In the genomic region with DNA sequence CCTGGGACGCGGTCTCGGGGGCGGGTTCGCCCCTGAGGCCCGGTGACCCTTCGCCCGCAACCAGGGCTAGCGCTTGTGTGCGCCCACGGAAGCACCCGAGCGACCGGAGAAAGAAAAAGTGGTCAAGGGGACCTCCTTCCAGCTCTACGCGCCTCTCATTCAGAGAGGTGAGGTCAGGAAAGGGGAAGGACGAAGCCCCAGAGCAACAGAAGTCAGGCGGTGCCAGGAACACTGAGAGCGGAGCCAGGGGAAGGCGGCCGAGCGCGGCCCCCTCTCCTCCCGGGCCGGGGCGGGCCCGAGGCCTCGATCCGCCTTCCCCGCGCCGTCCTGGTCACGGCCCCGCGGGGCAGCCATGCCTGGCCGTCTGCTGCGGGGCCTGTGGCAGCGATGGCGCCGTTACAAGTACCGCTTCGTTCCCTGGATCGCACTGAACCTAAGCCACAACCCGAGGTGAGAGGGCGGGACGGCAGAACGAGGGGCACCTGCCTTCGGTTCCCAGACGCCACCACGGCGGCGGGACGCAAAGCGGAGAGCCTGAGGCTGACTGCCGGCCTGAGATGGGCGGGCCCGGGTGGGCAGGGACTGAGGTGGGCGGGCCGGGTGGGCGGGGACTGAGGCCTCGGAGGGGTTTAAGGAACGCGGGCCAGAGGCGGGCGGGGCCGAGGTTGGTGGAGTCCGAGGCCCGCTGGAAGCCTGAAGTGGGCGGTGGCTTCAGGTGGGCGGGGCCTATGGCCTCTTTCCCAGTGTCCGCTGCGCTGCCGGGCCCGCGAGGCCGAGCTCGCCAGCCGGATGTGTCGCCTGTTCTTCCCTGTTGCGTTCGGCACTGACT, we compare ENCODE assay signal across 1 cellular context.
TF ChIP-seq lines count a peak whose summit lies in the region.

A gene with protein sequence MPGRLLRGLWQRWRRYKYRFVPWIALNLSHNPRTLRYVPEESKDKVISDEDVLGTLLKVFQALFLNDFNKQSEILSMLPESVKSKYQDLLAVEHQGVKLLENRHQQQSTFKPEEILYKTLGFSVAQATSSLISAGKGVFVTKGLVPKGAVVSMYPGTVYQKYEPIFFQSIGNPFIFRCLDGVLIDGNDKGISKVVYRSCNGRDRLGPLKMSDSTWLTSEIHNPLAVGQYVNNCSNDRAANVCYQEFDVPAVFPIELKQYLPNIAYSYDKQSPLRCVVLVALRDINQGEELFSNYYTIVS (plus strand): TSS at position 303 of the 829 bp plus-strand sequence. CDS start 50 bp downstream, at position 353.

TF ChIP-seq in HepG2, 621 proteins besides CTCF, POLR2A, EP300 and RAD21 (continued from another document and continues in another):
- TF ChIP-seq, protein P1, sequence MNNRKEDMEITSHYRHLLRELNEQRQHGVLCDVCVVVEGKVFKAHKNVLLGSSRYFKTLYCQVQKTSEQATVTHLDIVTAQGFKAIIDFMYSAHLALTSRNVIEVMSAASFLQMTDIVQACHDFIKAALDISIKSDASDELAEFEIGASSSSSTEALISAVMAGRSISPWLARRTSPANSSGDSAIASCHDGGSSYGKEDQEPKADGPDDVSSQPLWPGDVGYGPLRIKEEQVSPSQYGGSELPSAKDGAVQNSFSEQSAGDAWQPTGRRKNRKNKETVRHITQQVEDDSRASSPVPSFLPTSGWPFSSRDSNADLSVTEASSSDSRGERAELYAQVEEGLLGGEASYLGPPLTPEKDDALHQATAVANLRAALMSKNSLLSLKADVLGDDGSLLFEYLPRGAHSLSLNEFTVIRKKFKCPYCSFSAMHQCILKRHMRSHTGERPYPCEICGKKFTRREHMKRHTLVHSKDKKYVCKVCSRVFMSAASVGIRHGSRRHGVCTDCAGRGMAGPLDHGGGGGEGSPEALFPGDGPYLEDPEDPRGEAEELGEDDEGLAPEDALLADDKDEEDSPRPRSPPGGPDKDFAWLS (CRISPR knock-in tag; IDR thresholded peaks at IDR 0.05; ENCODE audit: borderline replicate concordance), result no peak
- TF ChIP-seq NR2C2 (CRISPR knock-in tag; IDR thresholded peaks at IDR 0.05; ENCODE audit: borderline replicate concordance) (peak; percentile 65), PAX8 (CRISPR knock-in tag; IDR thresholded peaks at IDR 0.05; ENCODE audit: borderline replicate concordance) (0 out of 2 replicates have a peak, but pooled peaks have one; percentile 41), CEBPG (CRISPR knock-in tag; IDR thresholded peaks at IDR 0.05) (no peak), HNRNPUL1 (IDR thresholded peaks at IDR 0.05; ENCODE audit: low read depth, low read length) (no peak), KLF13 (CRISPR knock-in tag; IDR thresholded peaks at IDR 0.05) (no peak), ZNF629 (CRISPR knock-in tag; conservative IDR thresholded peaks at IDR 0.05) (no peak), NKX3-1 (CRISPR knock-in tag; IDR thresholded peaks at IDR 0.05) (no peak), KLF9 (CRISPR knock-in tag; IDR thresholded peaks at IDR 0.05; ENCODE audit: low read depth) (0 out of 2 replicates have a peak, but pooled peaks have one; percentile 33), ZNF282 (IDR thresholded peaks at IDR 0.05; ENCODE audit: partially characterized antibody) (no peak), ZSCAN29 (CRISPR knock-in tag; conservative IDR thresholded peaks at IDR 0.05) (peak; percentile 2; the same call in 1 of the 2 replicates), ZNF816 (CRISPR knock-in tag; IDR thresholded peaks at IDR 0.05; ENCODE audit: borderline replicate concordance) (peak; percentile 88), ZNF224 (CRISPR knock-in tag; IDR thresholded peaks at IDR 0.05) (no peak), ZNF777 (CRISPR knock-in tag; IDR thresholded peaks at IDR 0.05) (peak; percentile 95), HOXA5 (CRISPR knock-in tag; IDR thresholded peaks at IDR 0.05) (peak; percentile 52; the same call in 1 of the 2 replicates), ZNF746 (CRISPR knock-in tag; IDR thresholded peaks at IDR 0.05) (peak; percentile 35; the same call in 1 of the 2 replicates), ZNF124 (CRISPR knock-in tag; IDR thresholded peaks at IDR 0.05) (no peak), ZSCAN20 (CRISPR knock-in tag; IDR thresholded peaks at IDR 0.05; ENCODE audit: borderline replicate concordance) (peak; percentile 67), ZNF251 (CRISPR knock-in tag; IDR thresholded peaks at IDR 0.05) (no peak), EZH2 (conservative IDR thresholded peaks at IDR 0.05; ENCODE audit: low read depth, low read length) (no peak), ZNF7 (CRISPR knock-in tag; IDR thresholded peaks at IDR 0.05) (no peak), ZNF430 (CRISPR knock-in tag; IDR thresholded peaks at IDR 0.05) (no peak), NCOR1 (IDR thresholded peaks at IDR 0.05; ENCODE audit: borderline replicate concordance, low read length) (no peak), ZKSCAN8 (CRISPR knock-in tag; IDR thresholded peaks at IDR 0.05; ENCODE audit: borderline replicate concordance) (no peak; the same call in 1 of the 2 replicates), RBM22 (optimal IDR thresholded peaks at IDR 0.05; ENCODE audit: low read length) (no peak), RFX1 (IDR thresholded peaks at IDR 0.05) (no peak), ZBTB1 (CRISPR knock-in tag; IDR thresholded peaks at IDR 0.05; ENCODE audit: borderline replicate concordance) (no peak), HMGA1 (CRISPR knock-in tag; conservative IDR thresholded peaks at IDR 0.05) (no peak), ZFYVE20 (CRISPR knock-in tag; IDR thresholded peaks at IDR 0.05; ENCODE audit: borderline replicate concordance, low read depth) (no peak)
- TF ChIP-seq, protein P2, sequence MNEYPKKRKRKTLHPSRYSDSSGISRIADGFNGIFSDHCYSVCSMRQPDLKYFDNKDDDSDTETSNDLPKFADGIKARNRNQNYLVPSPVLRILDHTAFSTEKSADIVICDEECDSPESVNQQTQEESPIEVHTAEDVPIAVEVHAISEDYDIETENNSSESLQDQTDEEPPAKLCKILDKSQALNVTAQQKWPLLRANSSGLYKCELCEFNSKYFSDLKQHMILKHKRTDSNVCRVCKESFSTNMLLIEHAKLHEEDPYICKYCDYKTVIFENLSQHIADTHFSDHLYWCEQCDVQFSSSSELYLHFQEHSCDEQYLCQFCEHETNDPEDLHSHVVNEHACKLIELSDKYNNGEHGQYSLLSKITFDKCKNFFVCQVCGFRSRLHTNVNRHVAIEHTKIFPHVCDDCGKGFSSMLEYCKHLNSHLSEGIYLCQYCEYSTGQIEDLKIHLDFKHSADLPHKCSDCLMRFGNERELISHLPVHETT (CRISPR knock-in tag; conservative IDR thresholded peaks at IDR 0.05), result peak; percentile 41; the same call in 1 of the 2 replicates
- TF ChIP-seq, protein P3, sequence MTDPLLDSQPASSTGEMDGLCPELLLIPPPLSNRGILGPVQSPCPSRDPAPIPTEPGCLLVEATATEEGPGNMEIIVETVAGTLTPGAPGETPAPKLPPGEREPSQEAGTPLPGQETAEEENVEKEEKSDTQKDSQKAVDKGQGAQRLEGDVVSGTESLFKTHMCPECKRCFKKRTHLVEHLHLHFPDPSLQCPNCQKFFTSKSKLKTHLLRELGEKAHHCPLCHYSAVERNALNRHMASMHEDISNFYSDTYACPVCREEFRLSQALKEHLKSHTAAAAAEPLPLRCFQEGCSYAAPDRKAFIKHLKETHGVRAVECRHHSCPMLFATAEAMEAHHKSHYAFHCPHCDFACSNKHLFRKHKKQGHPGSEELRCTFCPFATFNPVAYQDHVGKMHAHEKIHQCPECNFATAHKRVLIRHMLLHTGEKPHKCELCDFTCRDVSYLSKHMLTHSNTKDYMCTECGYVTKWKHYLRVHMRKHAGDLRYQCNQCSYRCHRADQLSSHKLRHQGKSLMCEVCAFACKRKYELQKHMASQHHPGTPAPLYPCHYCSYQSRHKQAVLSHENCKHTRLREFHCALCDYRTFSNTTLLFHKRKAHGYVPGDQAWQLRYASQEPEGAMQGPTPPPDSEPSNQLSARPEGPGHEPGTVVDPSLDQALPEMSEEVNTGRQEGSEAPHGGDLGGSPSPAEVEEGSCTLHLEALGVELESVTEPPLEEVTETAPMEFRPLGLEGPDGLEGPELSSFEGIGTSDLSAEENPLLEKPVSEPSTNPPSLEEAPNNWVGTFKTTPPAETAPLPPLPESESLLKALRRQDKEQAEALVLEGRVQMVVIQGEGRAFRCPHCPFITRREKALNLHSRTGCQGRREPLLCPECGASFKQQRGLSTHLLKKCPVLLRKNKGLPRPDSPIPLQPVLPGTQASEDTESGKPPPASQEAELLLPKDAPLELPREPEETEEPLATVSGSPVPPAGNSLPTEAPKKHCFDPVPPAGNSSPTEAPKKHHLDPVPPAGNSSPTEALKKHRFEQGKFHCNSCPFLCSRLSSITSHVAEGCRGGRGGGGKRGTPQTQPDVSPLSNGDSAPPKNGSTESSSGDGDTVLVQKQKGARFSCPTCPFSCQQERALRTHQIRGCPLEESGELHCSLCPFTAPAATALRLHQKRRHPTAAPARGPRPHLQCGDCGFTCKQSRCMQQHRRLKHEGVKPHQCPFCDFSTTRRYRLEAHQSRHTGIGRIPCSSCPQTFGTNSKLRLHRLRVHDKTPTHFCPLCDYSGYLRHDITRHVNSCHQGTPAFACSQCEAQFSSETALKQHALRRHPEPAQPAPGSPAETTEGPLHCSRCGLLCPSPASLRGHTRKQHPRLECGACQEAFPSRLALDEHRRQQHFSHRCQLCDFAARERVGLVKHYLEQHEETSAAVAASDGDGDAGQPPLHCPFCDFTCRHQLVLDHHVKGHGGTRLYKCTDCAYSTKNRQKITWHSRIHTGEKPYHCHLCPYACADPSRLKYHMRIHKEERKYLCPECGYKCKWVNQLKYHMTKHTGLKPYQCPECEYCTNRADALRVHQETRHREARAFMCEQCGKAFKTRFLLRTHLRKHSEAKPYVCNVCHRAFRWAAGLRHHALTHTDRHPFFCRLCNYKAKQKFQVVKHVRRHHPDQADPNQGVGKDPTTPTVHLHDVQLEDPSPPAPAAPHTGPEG (CRISPR knock-in tag; IDR thresholded peaks at IDR 0.05), result no peak
- TF ChIP-seq, protein P4, sequence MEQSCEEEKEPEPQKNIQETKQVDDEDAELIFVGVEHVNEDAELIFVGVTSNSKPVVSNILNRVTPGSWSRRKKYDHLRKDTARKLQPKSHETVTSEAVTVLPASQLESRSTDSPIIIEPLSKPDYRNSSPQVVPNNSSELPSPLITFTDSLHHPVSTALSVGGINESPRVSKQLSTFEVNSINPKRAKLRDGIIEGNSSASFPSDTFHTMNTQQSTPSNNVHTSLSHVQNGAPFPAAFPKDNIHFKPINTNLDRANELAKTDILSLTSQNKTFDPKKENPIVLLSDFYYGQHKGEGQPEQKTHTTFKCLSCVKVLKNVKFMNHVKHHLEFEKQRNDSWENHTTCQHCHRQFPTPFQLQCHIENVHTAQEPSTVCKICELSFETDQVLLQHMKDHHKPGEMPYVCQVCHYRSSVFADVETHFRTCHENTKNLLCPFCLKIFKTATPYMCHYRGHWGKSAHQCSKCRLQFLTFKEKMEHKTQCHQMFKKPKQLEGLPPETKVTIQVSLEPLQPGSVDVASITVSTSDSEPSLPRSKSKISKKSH (CRISPR knock-in tag; IDR thresholded peaks at IDR 0.05; ENCODE audit: borderline replicate concordance), result peak; percentile 77; the same call in 1 of the 2 replicates
- TF ChIP-seq, protein P5, sequence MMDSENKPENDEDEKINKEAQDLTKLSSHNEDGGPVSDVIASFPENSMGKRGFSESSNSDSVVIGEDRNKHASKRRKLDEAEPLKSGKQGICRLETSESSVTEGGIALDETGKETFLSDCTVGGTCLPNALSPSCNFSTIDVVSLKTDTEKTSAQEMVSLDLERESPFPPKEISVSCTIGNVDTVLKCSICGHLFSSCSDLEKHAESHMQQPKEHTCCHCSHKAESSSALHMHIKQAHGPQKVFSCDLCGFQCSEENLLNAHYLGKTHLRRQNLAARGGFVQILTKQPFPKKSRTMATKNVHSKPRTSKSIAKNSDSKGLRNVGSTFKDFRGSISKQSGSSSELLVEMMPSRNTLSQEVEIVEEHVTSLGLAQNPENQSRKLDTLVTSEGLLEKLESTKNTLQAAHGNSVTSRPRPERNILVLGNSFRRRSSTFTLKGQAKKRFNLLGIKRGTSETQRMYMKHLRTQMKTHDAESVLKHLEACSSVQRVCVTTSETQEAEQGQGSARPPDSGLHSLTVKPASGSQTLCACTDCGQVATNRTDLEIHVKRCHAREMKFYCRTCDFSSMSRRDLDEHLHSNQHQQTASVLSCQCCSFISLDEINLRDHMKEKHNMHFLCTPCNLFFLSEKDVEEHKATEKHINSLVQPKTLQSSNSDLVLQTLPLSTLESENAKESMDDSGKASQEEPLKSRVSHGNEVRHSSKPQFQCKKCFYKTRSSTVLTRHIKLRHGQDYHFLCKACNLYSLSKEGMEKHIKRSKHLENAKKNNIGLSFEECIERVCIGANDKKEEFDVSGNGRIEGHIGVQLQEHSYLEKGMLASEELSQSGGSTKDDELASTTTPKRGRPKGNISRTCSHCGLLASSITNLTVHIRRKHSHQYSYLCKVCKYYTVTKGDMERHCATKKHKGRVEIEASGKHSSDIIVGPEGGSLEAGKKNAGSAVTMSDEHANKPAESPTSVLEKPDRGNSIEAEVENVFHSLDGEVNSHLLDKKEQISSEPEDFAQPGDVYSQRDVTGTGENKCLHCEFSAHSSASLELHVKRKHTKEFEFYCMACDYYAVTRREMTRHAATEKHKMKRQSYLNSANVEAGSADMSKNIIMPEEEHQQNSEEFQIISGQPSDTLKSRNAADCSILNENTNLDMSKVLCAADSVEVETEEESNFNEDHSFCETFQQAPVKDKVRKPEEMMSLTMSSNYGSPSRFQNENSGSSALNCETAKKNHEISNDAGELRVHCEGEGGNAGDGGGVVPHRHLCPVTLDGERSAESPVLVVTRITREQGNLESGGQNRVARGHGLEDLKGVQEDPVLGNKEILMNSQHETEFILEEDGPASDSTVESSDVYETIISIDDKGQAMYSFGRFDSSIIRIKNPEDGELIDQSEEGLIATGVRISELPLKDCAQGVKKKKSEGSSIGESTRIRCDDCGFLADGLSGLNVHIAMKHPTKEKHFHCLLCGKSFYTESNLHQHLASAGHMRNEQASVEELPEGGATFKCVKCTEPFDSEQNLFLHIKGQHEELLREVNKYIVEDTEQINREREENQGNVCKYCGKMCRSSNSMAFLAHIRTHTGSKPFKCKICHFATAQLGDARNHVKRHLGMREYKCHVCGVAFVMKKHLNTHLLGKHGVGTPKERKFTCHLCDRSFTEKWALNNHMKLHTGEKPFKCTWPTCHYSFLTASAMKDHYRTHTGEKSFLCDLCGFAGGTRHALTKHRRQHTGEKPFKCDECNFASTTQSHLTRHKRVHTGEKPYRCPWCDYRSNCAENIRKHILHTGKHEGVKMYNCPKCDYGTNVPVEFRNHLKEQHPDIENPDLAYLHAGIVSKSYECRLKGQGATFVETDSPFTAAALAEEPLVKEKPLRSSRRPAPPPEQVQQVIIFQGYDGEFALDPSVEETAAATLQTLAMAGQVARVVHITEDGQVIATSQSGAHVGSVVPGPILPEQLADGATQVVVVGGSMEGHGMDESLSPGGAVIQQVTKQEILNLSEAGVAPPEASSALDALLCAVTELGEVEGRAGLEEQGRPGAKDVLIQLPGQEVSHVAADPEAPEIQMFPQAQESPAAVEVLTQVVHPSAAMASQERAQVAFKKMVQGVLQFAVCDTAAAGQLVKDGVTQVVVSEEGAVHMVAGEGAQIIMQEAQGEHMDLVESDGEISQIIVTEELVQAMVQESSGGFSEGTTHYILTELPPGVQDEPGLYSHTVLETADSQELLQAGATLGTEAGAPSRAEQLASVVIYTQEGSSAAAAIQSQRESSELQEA (CRISPR knock-in tag; IDR thresholded peaks at IDR 0.05; ENCODE audit: not compliant biosample characterization), result no peak
